ENCODE assay signal across 1 cellular context in the genomic region with DNA sequence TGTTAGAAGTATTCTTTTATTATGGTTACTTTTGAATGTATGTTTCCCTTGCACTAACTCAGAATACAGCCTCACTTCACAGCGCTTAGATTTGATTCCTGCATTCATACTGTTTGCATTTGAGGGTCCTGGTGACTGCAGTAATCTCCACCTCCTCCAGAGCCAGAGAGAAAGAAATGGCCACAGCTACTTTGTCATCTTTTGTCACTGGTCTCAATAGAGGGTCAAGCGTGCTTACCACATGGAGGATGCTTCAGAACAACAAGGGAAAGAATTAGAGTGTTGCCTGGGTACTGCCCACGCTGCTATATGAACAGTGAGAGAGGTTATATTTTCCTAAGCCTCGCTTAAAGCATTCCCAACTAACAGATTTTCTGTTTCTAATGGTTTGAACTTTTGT.
TF ChIP-seq lines count a peak whose summit lies in the region.

No MANE protein-coding gene starts in this region.

TF ChIP-seq in GM23338, 12 proteins besides CTCF, POLR2A, EP300 and RAD21 (continued from another document):
- TF ChIP-seq, protein P1, sequence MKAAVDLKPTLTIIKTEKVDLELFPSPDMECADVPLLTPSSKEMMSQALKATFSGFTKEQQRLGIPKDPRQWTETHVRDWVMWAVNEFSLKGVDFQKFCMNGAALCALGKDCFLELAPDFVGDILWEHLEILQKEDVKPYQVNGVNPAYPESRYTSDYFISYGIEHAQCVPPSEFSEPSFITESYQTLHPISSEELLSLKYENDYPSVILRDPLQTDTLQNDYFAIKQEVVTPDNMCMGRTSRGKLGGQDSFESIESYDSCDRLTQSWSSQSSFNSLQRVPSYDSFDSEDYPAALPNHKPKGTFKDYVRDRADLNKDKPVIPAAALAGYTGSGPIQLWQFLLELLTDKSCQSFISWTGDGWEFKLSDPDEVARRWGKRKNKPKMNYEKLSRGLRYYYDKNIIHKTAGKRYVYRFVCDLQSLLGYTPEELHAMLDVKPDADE (IDR thresholded peaks at IDR 0.05): no peak
- TF ChIP-seq, protein P2, sequence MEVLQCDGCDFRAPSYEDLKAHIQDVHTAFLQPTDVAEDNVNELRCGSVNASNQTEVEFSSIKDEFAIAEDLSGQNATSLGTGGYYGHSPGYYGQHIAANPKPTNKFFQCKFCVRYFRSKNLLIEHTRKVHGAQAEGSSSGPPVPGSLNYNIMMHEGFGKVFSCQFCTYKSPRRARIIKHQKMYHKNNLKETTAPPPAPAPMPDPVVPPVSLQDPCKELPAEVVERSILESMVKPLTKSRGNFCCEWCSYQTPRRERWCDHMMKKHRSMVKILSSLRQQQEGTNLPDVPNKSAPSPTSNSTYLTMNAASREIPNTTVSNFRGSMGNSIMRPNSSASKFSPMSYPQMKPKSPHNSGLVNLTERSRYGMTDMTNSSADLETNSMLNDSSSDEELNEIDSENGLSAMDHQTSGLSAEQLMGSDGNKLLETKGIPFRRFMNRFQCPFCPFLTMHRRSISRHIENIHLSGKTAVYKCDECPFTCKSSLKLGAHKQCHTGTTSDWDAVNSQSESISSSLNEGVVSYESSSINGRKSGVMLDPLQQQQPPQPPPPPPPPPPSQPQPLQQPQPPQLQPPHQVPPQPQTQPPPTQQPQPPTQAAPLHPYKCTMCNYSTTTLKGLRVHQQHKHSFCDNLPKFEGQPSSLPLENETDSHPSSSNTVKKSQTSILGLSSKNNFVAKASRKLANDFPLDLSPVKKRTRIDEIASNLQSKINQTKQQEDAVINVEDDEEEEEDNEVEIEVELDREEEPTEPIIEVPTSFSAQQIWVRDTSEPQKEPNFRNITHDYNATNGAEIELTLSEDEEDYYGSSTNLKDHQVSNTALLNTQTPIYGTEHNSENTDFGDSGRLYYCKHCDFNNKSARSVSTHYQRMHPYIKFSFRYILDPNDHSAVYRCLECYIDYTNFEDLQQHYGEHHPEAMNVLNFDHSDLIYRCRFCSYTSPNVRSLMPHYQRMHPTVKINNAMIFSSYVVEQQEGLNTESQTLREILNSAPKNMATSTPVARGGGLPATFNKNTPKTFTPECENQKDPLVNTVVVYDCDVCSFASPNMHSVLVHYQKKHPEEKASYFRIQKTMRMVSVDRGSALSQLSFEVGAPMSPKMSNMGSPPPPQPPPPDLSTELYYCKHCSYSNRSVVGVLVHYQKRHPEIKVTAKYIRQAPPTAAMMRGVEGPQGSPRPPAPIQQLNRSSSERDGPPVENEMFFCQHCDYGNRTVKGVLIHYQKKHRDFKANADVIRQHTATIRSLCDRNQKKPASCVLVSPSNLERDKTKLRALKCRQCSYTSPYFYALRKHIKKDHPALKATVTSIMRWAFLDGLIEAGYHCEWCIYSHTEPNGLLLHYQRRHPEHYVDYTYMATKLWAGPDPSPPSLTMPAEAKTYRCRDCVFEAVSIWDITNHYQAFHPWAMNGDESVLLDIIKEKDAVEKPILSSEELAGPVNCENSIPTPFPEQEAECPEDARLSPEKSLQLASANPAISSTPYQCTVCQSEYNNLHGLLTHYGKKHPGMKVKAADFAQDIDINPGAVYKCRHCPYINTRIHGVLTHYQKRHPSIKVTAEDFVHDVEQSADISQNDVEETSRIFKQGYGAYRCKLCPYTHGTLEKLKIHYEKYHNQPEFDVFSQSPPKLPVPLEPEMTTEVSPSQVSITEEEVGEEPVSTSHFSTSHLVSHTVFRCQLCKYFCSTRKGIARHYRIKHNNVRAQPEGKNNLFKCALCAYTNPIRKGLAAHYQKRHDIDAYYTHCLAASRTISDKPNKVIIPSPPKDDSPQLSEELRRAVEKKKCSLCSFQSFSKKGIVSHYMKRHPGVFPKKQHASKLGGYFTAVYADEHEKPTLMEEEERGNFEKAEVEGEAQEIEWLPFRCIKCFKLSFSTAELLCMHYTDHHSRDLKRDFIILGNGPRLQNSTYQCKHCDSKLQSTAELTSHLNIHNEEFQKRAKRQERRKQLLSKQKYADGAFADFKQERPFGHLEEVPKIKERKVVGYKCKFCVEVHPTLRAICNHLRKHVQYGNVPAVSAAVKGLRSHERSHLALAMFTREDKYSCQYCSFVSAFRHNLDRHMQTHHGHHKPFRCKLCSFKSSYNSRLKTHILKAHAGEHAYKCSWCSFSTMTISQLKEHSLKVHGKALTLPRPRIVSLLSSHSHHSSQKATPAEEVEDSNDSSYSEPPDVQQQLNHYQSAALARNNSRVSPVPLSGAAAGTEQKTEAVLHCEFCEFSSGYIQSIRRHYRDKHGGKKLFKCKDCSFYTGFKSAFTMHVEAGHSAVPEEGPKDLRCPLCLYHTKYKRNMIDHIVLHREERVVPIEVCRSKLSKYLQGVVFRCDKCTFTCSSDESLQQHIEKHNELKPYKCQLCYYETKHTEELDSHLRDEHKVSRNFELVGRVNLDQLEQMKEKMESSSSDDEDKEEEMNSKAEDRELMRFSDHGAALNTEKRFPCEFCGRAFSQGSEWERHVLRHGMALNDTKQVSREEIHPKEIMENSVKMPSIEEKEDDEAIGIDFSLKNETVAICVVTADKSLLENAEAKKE (CRISPR knock-in tag; IDR thresholded peaks at IDR 0.05): no peak
- no peak for TF ChIP-seq JUNB (IDR thresholded peaks at IDR 0.05; ENCODE audit: unreplicated experiment)
